8 cellular contexts compared by ENCODE assay signal in the genomic region with DNA sequence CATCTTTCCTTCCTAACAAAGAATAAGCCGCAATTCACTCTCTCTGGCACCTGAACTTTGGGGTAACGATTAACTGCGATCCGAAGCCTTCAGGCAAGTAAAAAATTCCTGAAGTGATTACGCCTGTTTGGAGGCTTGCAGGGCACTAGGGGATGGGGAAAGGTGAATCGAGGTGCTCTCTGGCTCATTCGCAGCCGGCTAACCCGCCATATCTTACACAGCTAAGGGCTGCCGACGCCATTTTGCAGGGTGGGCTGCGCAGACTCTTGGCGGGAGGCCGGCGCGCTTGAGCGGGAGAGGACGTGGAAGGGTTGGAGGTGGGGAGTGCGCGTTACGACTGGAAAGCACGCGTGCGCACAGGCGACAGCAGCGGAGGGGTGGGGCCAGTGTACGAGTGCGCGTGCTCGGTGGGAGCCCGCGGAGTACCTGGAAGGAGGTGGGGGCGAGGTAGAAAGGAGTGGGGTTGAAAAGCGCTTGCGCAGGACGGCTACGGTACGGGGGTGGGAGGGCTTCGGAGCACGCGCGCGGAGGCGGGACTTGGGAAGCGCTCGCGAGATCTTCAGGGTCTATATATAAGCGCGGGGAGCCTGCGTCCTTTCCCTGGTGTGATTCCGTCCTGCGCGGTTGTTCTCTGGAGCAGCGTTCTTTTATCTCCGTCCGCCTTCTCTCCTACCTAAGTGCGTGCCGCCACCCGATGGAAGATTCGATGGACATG. TPM values are rescaled to one million over a fixed set of nuclear protein-coding genes. Genes with fewer than 3 reads are reported as not detected.
DNase-seq lines count a peak whose midpoint lies in the region; ATAC-seq and TF ChIP-seq lines count a peak whose summit lies in the region.

A gene with protein sequence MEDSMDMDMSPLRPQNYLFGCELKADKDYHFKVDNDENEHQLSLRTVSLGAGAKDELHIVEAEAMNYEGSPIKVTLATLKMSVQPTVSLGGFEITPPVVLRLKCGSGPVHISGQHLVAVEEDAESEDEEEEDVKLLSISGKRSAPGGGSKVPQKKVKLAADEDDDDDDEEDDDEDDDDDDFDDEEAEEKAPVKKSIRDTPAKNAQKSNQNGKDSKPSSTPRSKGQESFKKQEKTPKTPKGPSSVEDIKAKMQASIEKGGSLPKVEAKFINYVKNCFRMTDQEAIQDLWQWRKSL (plus strand): TSS at position 595 of the 715 bp plus-strand sequence. CDS start 100 bp downstream, at position 695.

- H3K4me1 ChIP-seq in prostate gland (replicated peaks) (peaks cover 11% of the 10 kb centered on the region), urinary bladder (ENCODE audit: insufficient read depth) (peaks cover 3% of the 10 kb centered on the region)

- peak within 1 kb of the TSS; percentile 75 to 81 for H3K4me3 ChIP-seq in prostate gland
- peak within 1 kb of the TSS; percentile 78 for H3K4me3 ChIP-seq in urinary bladder (ENCODE audit: low read depth, low read length)

- H3K27ac ChIP-seq in angular gyrus (ENCODE audit: low read depth, low read length) (peak within 1 kb of the TSS; percentile 79), prostate gland (peak within 1 kb of the TSS; percentile 85 to 93), urinary bladder (ENCODE audit: low read depth) (peak within 1 kb of the TSS; percentile 84)

- TF ChIP-seq CTCF in prostate gland (IDR thresholded peaks at IDR 0.05), result peak in 1 of 4 experiments; percentile 12

- no peaks in the 10 kb centered on the region for H3K9me3 ChIP-seq in prostate gland

- no peaks in the 10 kb centered on the region for H3K27me3 ChIP-seq in prostate gland (replicated peaks; ENCODE audit: insufficient read depth)

- intact Hi-C loops in left ventricle myocardium superior (cut with micrococcal nuclease) (no loop called here), prostate gland (cut with DNase I) (no loop called here)

- DNase-seq in NCI-H187 (lab: John Stamatoyannopoulos, UW), result peak; percentile 95 to 98
- DNase-seq in T-helper 2 cell, result peak; percentile 93 to 99 (median 97)
- peak; percentile 97 for DNase-seq in left ventricle myocardium superior
- peak; percentile 97 for DNase-seq in prostate gland (ENCODE audit: low spot score)

- under 1% methylated on average over 60 of the region's 60 CpGs for WGBS in prostate gland
- WGBS in urinary bladder, result under 1% methylated on average over 60 of the region's 60 CpGs

- H3K36me3 ChIP-seq in prostate gland (no peaks in the 10 kb centered on the region), urinary bladder (ENCODE audit: insufficient read depth) (no peaks in the 10 kb centered on the region)

- peak; percentile 86 for ATAC-seq in GM18498 (IDR thresholded peaks at IDR 0.05; ENCODE audit: unreplicated experiment)
- peak; percentile 79 for ATAC-seq in HG02938 (IDR thresholded peaks at IDR 0.05; ENCODE audit: unreplicated experiment)
- peak; percentile 96 for ATAC-seq in left ventricle myocardium superior

- TF ChIP-seq POLR2A in prostate gland (IDR thresholded peaks at IDR 0.05), result peak; percentile 84

RNA-seq across cellular contexts. Expression of the gene that starts here (rescaled TPM):
- 420 TPM for total RNA-seq in left ventricle myocardium superior
- total RNA-seq in prostate gland, result 100 to 1,000 TPM; 397 to 544 TPM
- total RNA-seq in urinary bladder, result 1,536 TPM
- polyA plus RNA-seq in urinary bladder, result 1,626 TPM

Comparison
In these comparisons a context has a peak if more than half of its experiments do, and no peak if none do; other contexts are left out.
1. Peak in every context shown above with its lines: DNase-seq, ATAC-seq, H3K4me3 ChIP-seq and H3K27ac ChIP-seq.